ENCODE assay signal across 23 cellular contexts in the genomic region with DNA sequence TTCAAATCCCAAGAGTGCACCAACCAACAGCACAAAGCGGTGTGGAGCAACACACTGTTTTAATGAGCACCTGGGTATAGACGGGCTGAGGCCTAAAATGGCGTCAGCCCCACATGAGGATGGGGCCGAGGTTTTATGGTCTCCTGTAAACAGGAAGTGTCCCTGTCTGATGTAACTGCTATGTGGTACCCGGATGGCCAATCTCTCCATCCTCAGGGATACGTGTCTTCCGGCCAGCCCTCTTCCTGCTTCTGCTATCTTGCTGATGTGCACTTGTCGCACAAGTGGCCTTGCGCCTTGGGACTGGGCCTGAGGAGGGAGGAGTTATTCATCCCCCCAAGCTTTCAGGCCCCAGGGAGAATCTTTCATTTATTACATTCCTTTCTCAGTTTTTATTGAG.
DNase-seq lines count a peak whose midpoint lies in the region; ATAC-seq and TF ChIP-seq lines count a peak whose summit lies in the region.
"Had no signal": no experiment of that assay in that cellular context is flagged by ENCODE, and none has a peak within 500 bp of the region (broad histone marks: within the 10 kb centered on the region; RNA-seq: fewer than 3 reads in every experiment).

No MANE protein-coding gene starts in this region.

- peaks cover 0 to 14% of the 10 kb centered on the region in 2 donors for H3K4me1 ChIP-seq in right atrium auricular region

- H3K36me3 Mint-ChIP-seq in T-cell (peaks cover 27% of the 10 kb centered on the region), chondrocyte (ENCODE audit: low read depth) (peaks cover 6% of the 10 kb centered on the region)
- peaks cover 49% of the 10 kb centered on the region for H3K36me3 Mint-ChIP-seq in stimulated activated effector memory CD8-positive, alpha-beta T cell treated with anti-CD3 and anti-CD28 coated beads, Interleukin-12 subunit alpha, Interleukin-12 subunit beta, amount 100 ng/mL, for 72 hours
- H3K36me3 Mint-ChIP-seq in stimulated activated memory B cell treated with anti-CD40 and anti-IgM and Interleukin-4, amounts not matched to agents 10 μg/mL and 1 μg/mL and 100 μg/mL, for 72 hours: peaks cover 22% of the 10 kb centered on the region

- TF ChIP-seq CTCF in right atrium auricular region (IDR thresholded peaks at IDR 0.05) (no peak), chondrocyte (IDR thresholded peaks at IDR 0.05) (no peak), lower leg skin (IDR thresholded peaks at IDR 0.05) (no peak)

- H3K4me3 ChIP-seq in right atrium auricular region (no peak overlapping the region), lower leg skin (ENCODE audit: low read depth, poor library complexity, severe bottlenecking) (no peak overlapping the region)
- H3K4me3 ChIP-seq: ascending aorta, ovary, SK-N-MC, transverse colon had no signal

- no peaks in the 10 kb centered on the region for H3K9me3 Mint-ChIP-seq in T-cell
- H3K9me3 Mint-ChIP-seq in chondrocyte (ENCODE audit: low read depth): peaks cover 2% of the 10 kb centered on the region
- peaks cover 4% of the 10 kb centered on the region for H3K9me3 Mint-ChIP-seq in stimulated activated effector memory CD8-positive, alpha-beta T cell treated with anti-CD3 and anti-CD28 coated beads, Interleukin-12 subunit alpha, Interleukin-12 subunit beta, amount 100 ng/mL, for 72 hours
- peaks cover 4% of the 10 kb centered on the region for H3K9me3 Mint-ChIP-seq in stimulated activated memory B cell treated with anti-CD40 and anti-IgM and Interleukin-4, amounts not matched to agents 10 μg/mL and 1 μg/mL and 100 μg/mL, for 72 hours
- H3K9me3 Mint-ChIP-seq: activated CD4-positive, alpha-beta T cell treated with anti-CD3 and anti-CD28 coated beads, Interleukin-2, amount 10 ng/mL, durations not matched to agents 7 days and 5 days had no signal

- POLR2A ChIA-PET in T-cell (lab: Charles Lee): no interaction called here

- CTCF ChIA-PET in T-cell (lab: Charles Lee): no interaction called here

- H3K9me3 ChIP-seq in right atrium auricular region: no peaks in the 10 kb centered on the region
- H3K9me3 ChIP-seq: ascending aorta, ovary, transverse colon had no signal

- intact Hi-C loops in Right ventricle myocardium superior (cut with DNase I): no loop called here
- intact Hi-C loops in lower leg skin (cut with DNase I; ENCODE audit: low total_unique reads): loop anchor here (10.0 kb wide), 1 partner anchor 305 kb away; no protein-coding TSS in a partner anchor

- no peak for DNase-seq in Right ventricle myocardium superior
- DNase-seq in right atrium auricular region (ENCODE audit: low spot score): no peak
- DNase-seq in T-cell: no peak
- no peak for DNase-seq in chondrocyte (ENCODE audit: low spot score)
- DNase-seq in stimulated activated effector memory CD8-positive, alpha-beta T cell treated with anti-CD3 and anti-CD28 coated beads, Interleukin-12 subunit alpha, Interleukin-12 subunit beta, amount 100 ng/mL, for 72 hours (ENCODE audit: low spot score in 2 of 2): no peak
- DNase-seq in T-helper 9 cell: no peak
- DNase-seq in lower leg skin (ENCODE audit: low spot score in 2 of 2): no peak
- DNase-seq: activated CD4-positive, alpha-beta T cell treated with anti-CD3 and anti-CD28 coated beads, Interleukin-2, amount 10 ng/mL, durations not matched to agents 7 days and 5 days; activated naive CD4-positive, alpha-beta T cell; DMS79 treated with DMSO at 0.1 percent for 48 hours; natural killer cell; NCI-H1092; NCI-H2029 treated with DMSO at 0.1 percent for 48 hours; NCI-H446; ovary; stimulated activated CD4-positive, alpha-beta T cell treated with anti-CD3 and anti-CD28 coated beads, Interleukin-1b, Interleukin-23, amount 100 ng/mL, for 48 hours; stimulated activated naive CD4-positive, alpha-beta T cell treated with Interleukin-2 at 50 U/mL for 16 hours; transverse colon had no signal

- 70 to 83% methylated on average over 9 of the region's 9 CpGs for WGBS in lower leg skin, 2 donors

- no peak overlapping the region for H3K27ac ChIP-seq in right atrium auricular region
- H3K27ac ChIP-seq: KMS-11, ovary, SK-N-MC had no signal

- H3K36me3 ChIP-seq in right atrium auricular region: peaks cover 28% of the 10 kb centered on the region
- H3K36me3 ChIP-seq: ovary had no signal

- H3K27me3 ChIP-seq in right atrium auricular region: no peaks in the 10 kb centered on the region
- H3K27me3 ChIP-seq: ascending aorta, ovary, transverse colon had no signal

- H3K27ac Mint-ChIP-seq in T-cell (peak overlapping the region; percentile 1 to 71), chondrocyte (ENCODE audit: unreplicated experiment) (peak overlapping the region; percentile 72)
- peak overlapping the region; percentile 42 for H3K27ac Mint-ChIP-seq in stimulated activated effector memory CD8-positive, alpha-beta T cell treated with anti-CD3 and anti-CD28 coated beads, Interleukin-12 subunit alpha, Interleukin-12 subunit beta, amount 100 ng/mL, for 72 hours
- no peak overlapping the region for H3K27ac Mint-ChIP-seq in stimulated activated memory B cell treated with anti-CD40 and anti-IgM and Interleukin-4, amounts not matched to agents 10 μg/mL and 1 μg/mL and 100 μg/mL, for 72 hours
- H3K27ac Mint-ChIP-seq: activated CD4-positive, alpha-beta T cell treated with anti-CD3 and anti-CD28 coated beads, Interleukin-2, amount 10 ng/mL, durations not matched to agents 7 days and 5 days; mesothelial cell of epicardium; natural killer cell had no signal

- H3K4me3 Mint-ChIP-seq in T-cell (no peak overlapping the region), chondrocyte (ENCODE audit: unreplicated experiment) (no peak overlapping the region)
- no peak overlapping the region for H3K4me3 Mint-ChIP-seq in stimulated activated effector memory CD8-positive, alpha-beta T cell treated with anti-CD3 and anti-CD28 coated beads, Interleukin-12 subunit alpha, Interleukin-12 subunit beta, amount 100 ng/mL, for 72 hours
- no peak overlapping the region for H3K4me3 Mint-ChIP-seq in stimulated activated memory B cell treated with anti-CD40 and anti-IgM and Interleukin-4, amounts not matched to agents 10 μg/mL and 1 μg/mL and 100 μg/mL, for 72 hours
- H3K4me3 Mint-ChIP-seq: activated CD4-positive, alpha-beta T cell treated with anti-CD3 and anti-CD28 coated beads, Interleukin-2, amount 10 ng/mL, durations not matched to agents 7 days and 5 days; mesothelial cell of epicardium; natural killer cell had no signal

- no peak for TF ChIP-seq POLR2A in lower leg skin (IDR thresholded peaks at IDR 0.05)

- H3K4me1 Mint-ChIP-seq in T-cell (peaks cover 0 to 7% (median 2%) of the 10 kb centered on the region in 3 donors), chondrocyte (ENCODE audit: low read depth) (peaks cover 19% of the 10 kb centered on the region)
- no peaks in the 10 kb centered on the region for H3K4me1 Mint-ChIP-seq in stimulated activated effector memory CD8-positive, alpha-beta T cell treated with anti-CD3 and anti-CD28 coated beads, Interleukin-12 subunit alpha, Interleukin-12 subunit beta, amount 100 ng/mL, for 72 hours
- H3K4me1 Mint-ChIP-seq in stimulated activated memory B cell treated with anti-CD40 and anti-IgM and Interleukin-4, amounts not matched to agents 10 μg/mL and 1 μg/mL and 100 μg/mL, for 72 hours: no peaks in the 10 kb centered on the region
- H3K4me1 Mint-ChIP-seq: mesothelial cell of epicardium, natural killer cell had no signal

- peak; percentile 48 for ATAC-seq in Right ventricle myocardium superior (ENCODE audit: poor library complexity)
- ATAC-seq in T-cell (replicated peaks in 1 of 4): no peak
- no peak for ATAC-seq in stimulated activated effector memory CD8-positive, alpha-beta T cell treated with anti-CD3 and anti-CD28 coated beads, Interleukin-12 subunit alpha, Interleukin-12 subunit beta, amount 100 ng/mL, for 72 hours
- ATAC-seq in stimulated activated memory B cell treated with anti-CD40 and anti-IgM and Interleukin-4, amounts not matched to agents 10 μg/mL and 1 μg/mL and 100 μg/mL, for 72 hours: no peak
- ATAC-seq: natural killer cell had no signal

- no peaks in the 10 kb centered on the region for H3K27me3 Mint-ChIP-seq in T-cell
- no peaks in the 10 kb centered on the region for H3K27me3 Mint-ChIP-seq in chondrocyte (ENCODE audit: low read depth)
- no peaks in the 10 kb centered on the region for H3K27me3 Mint-ChIP-seq in stimulated activated memory B cell treated with anti-CD40 and anti-IgM and Interleukin-4, amounts not matched to agents 10 μg/mL and 1 μg/mL and 100 μg/mL, for 72 hours
- H3K27me3 Mint-ChIP-seq: activated CD4-positive, alpha-beta T cell treated with anti-CD3 and anti-CD28 coated beads, Interleukin-2, amount 10 ng/mL, durations not matched to agents 7 days and 5 days had no signal
